ENCODE assay signal across 1 cellular context in the genomic region with DNA sequence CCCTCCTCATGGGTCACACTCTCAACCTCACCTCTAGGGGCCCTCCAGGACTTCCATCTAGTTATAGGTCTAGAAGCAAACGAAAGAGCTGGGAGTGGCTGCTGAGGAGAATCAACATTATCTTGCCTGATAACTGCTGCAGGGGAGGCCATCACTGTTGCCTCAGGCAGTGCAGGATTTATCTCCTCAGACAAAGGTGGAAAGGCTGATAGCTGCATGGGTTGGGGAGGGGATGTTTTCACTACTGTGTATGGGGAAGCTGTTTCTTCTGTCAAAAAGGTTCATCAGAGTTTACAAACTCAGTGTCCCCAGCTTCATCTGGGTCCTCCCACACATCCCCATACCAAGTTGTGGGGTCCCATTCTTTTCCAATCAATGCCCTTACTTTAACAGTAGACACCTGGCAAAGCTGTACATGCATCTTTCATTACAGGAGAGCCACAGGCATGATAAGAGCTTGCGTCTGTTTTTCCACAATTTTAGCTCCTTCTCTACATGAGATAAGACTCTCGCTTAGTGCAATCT.
TF ChIP-seq lines count a peak whose summit lies in the region.

No MANE protein-coding gene starts in this region.

TF ChIP-seq in K562, 482 proteins besides CTCF, POLR2A, EP300 and RAD21 (continues in another document):
- TF ChIP-seq ZNF197 (CRISPR knock-in tag; IDR thresholded peaks at IDR 0.05; ENCODE audit: low read depth), result 0 out of 2 replicates have a peak, but pooled peaks have one; percentile 67
- TF ChIP-seq HDGF (IDR thresholded peaks at IDR 0.05), result no peak
- TF ChIP-seq, protein P1, sequence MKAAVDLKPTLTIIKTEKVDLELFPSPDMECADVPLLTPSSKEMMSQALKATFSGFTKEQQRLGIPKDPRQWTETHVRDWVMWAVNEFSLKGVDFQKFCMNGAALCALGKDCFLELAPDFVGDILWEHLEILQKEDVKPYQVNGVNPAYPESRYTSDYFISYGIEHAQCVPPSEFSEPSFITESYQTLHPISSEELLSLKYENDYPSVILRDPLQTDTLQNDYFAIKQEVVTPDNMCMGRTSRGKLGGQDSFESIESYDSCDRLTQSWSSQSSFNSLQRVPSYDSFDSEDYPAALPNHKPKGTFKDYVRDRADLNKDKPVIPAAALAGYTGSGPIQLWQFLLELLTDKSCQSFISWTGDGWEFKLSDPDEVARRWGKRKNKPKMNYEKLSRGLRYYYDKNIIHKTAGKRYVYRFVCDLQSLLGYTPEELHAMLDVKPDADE (conservative IDR thresholded peaks at IDR 0.05; ENCODE audit: control insufficient read depth, low read depth, low read length), result peak; percentile 62; the same call in 1 of the 2 replicates
- TF ChIP-seq SREBF2 (CRISPR knock-in tag; IDR thresholded peaks at IDR 0.05), result no peak
- TF ChIP-seq, protein P2, sequence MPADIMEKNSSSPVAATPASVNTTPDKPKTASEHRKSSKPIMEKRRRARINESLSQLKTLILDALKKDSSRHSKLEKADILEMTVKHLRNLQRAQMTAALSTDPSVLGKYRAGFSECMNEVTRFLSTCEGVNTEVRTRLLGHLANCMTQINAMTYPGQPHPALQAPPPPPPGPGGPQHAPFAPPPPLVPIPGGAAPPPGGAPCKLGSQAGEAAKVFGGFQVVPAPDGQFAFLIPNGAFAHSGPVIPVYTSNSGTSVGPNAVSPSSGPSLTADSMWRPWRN (IDR thresholded peaks at IDR 0.05; ENCODE audit: low read depth), result 0 out of 2 replicates have a peak, but pooled peaks have one; percentile 30
- TF ChIP-seq JUND (IDR thresholded peaks at IDR 0.05; ENCODE audit: borderline replicate concordance, low read depth, low read length), result peak; percentile 59
- TF ChIP-seq JUND (tag; IDR thresholded peaks at IDR 0.05; ENCODE audit: borderline replicate concordance, low read depth, low read length), result peak; percentile 36; the same call in 2 of the 3 replicates
- TF ChIP-seq, protein P3, sequence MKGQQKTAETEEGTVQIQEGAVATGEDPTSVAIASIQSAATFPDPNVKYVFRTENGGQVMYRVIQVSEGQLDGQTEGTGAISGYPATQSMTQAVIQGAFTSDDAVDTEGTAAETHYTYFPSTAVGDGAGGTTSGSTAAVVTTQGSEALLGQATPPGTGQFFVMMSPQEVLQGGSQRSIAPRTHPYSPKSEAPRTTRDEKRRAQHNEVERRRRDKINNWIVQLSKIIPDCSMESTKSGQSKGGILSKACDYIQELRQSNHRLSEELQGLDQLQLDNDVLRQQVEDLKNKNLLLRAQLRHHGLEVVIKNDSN (CRISPR knock-in tag; IDR thresholded peaks at IDR 0.05), result no peak
- no peak for TF ChIP-seq CBX8 (IDR thresholded peaks at IDR 0.05; ENCODE audit: borderline replicate concordance, extremely low read depth, low read depth, low read length, poor library complexity, severe bottlenecking)
- TF ChIP-seq SP2 (IDR thresholded peaks at IDR 0.05; ENCODE audit: extremely low read depth, low read depth, low read length, poor library complexity, severe bottlenecking), result no peak
- peak; percentile 31 for TF ChIP-seq TAF1 (IDR thresholded peaks at IDR 0.05; ENCODE audit: control insufficient read depth, extremely low read depth, insufficient read depth, low read length, severe bottlenecking)
- no peak for TF ChIP-seq ZBTB17 (CRISPR knock-in tag; IDR thresholded peaks at IDR 0.05)
- TF ChIP-seq, protein P4, sequence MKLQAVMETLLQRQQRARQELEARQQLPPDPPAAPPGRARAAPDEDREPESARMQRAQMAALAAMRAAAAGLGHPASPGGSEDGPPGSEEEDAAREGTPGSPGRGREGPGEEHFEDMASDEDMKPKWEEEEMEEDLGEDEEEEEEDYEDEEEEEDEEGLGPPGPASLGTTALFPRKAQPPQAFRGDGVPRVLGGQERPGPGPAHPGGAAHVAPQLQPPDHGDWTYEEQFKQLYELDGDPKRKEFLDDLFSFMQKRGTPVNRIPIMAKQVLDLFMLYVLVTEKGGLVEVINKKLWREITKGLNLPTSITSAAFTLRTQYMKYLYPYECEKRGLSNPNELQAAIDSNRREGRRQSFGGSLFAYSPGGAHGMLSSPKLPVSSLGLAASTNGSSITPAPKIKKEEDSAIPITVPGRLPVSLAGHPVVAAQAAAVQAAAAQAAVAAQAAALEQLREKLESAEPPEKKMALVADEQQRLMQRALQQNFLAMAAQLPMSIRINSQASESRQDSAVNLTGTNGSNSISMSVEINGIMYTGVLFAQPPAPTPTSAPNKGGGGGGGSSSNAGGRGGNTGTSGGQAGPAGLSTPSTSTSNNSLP (IDR thresholded peaks at IDR 0.05; ENCODE audit: borderline replicate concordance, low read depth, low read length), result peak; percentile 64; the same call in 1 of the 2 replicates
- TF ChIP-seq, protein P5, sequence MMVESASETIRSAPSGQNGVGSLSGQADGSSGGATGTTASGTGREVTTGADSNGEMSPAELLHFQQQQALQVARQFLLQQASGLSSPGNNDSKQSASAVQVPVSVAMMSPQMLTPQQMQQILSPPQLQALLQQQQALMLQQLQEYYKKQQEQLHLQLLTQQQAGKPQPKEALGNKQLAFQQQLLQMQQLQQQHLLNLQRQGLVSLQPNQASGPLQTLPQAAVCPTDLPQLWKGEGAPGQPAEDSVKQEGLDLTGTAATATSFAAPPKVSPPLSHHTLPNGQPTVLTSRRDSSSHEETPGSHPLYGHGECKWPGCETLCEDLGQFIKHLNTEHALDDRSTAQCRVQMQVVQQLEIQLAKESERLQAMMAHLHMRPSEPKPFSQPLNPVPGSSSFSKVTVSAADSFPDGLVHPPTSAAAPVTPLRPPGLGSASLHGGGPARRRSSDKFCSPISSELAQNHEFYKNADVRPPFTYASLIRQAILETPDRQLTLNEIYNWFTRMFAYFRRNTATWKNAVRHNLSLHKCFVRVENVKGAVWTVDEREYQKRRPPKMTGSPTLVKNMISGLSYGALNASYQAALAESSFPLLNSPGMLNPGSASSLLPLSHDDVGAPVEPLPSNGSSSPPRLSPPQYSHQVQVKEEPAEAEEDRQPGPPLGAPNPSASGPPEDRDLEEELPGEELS (CRISPR knock-in tag; IDR thresholded peaks at IDR 0.05; ENCODE audit: borderline replicate concordance), result no peak
- peak; percentile 90 for TF ChIP-seq MEIS2 (IDR thresholded peaks at IDR 0.05; ENCODE audit: partially characterized antibody)
- TF ChIP-seq SOX6 (IDR thresholded peaks at IDR 0.05), result peak; percentile 97
- TF ChIP-seq, protein P6, sequence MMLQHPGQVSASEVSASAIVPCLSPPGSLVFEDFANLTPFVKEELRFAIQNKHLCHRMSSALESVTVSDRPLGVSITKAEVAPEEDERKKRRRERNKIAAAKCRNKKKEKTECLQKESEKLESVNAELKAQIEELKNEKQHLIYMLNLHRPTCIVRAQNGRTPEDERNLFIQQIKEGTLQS (IDR thresholded peaks at IDR 0.05), result peak; percentile 45; the same call in 1 of the 2 replicates
- TF ChIP-seq, protein P6 (CRISPR knock-in tag; conservative IDR thresholded peaks at IDR 0.05), result 0 out of 2 replicates have a peak, but pooled peaks have one; percentile 39
- TF ChIP-seq, protein P7, sequence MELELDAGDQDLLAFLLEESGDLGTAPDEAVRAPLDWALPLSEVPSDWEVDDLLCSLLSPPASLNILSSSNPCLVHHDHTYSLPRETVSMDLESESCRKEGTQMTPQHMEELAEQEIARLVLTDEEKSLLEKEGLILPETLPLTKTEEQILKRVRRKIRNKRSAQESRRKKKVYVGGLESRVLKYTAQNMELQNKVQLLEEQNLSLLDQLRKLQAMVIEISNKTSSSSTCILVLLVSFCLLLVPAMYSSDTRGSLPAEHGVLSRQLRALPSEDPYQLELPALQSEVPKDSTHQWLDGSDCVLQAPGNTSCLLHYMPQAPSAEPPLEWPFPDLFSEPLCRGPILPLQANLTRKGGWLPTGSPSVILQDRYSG (tag; conservative IDR thresholded peaks at IDR 0.05; ENCODE audit: low read depth), result no peak
- no peak for TF ChIP-seq HMG20A (CRISPR knock-in tag; conservative IDR thresholded peaks at IDR 0.05)
- TF ChIP-seq POLR3A (IDR thresholded peaks at IDR 0.05; ENCODE audit: borderline replicate concordance, extremely low read depth, insufficient read depth, insufficient read length), result no peak
- no peak for TF ChIP-seq ZNF354B (CRISPR knock-in tag; IDR thresholded peaks at IDR 0.05)
- TF ChIP-seq, protein P8, sequence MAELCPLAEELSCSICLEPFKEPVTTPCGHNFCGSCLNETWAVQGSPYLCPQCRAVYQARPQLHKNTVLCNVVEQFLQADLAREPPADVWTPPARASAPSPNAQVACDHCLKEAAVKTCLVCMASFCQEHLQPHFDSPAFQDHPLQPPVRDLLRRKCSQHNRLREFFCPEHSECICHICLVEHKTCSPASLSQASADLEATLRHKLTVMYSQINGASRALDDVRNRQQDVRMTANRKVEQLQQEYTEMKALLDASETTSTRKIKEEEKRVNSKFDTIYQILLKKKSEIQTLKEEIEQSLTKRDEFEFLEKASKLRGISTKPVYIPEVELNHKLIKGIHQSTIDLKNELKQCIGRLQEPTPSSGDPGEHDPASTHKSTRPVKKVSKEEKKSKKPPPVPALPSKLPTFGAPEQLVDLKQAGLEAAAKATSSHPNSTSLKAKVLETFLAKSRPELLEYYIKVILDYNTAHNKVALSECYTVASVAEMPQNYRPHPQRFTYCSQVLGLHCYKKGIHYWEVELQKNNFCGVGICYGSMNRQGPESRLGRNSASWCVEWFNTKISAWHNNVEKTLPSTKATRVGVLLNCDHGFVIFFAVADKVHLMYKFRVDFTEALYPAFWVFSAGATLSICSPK (IDR thresholded peaks at IDR 0.05; ENCODE audit: borderline replicate concordance), result no peak
- no peak for TF ChIP-seq ZNF77 (CRISPR knock-in tag; IDR thresholded peaks at IDR 0.05)
- no peak for TF ChIP-seq ZFPM2 (CRISPR knock-in tag; IDR thresholded peaks at IDR 0.05)
- TF ChIP-seq EHMT2 (IDR thresholded peaks at IDR 0.05), result peak; percentile 67
- TF ChIP-seq TRIM28 (IDR thresholded peaks at IDR 0.05), result no peak
- no peak for TF ChIP-seq ZNF253 (CRISPR knock-in tag; conservative IDR thresholded peaks at IDR 0.05)
- TF ChIP-seq ZNF584 (CRISPR knock-in tag; IDR thresholded peaks at IDR 0.05; ENCODE audit: low read depth), result no peak
- TF ChIP-seq HEY1 (CRISPR knock-in tag; IDR thresholded peaks at IDR 0.05; ENCODE audit: borderline replicate concordance), result 0 out of 2 replicates have a peak, but pooled peaks have one; percentile 17
- peak; percentile 79 for TF ChIP-seq ZNF274 (IDR thresholded peaks at IDR 0.05; ENCODE audit: borderline replicate concordance, low read depth, low read length)
- peak; percentile 82 for TF ChIP-seq SMAD1 (IDR thresholded peaks at IDR 0.05; ENCODE audit: low read depth, low read length, partially characterized antibody)
- 0 out of 2 replicates have a peak, but pooled peaks have one; percentile 4 for TF ChIP-seq ELF4 (CRISPR knock-in tag; IDR thresholded peaks at IDR 0.05)
- TF ChIP-seq, protein P9, sequence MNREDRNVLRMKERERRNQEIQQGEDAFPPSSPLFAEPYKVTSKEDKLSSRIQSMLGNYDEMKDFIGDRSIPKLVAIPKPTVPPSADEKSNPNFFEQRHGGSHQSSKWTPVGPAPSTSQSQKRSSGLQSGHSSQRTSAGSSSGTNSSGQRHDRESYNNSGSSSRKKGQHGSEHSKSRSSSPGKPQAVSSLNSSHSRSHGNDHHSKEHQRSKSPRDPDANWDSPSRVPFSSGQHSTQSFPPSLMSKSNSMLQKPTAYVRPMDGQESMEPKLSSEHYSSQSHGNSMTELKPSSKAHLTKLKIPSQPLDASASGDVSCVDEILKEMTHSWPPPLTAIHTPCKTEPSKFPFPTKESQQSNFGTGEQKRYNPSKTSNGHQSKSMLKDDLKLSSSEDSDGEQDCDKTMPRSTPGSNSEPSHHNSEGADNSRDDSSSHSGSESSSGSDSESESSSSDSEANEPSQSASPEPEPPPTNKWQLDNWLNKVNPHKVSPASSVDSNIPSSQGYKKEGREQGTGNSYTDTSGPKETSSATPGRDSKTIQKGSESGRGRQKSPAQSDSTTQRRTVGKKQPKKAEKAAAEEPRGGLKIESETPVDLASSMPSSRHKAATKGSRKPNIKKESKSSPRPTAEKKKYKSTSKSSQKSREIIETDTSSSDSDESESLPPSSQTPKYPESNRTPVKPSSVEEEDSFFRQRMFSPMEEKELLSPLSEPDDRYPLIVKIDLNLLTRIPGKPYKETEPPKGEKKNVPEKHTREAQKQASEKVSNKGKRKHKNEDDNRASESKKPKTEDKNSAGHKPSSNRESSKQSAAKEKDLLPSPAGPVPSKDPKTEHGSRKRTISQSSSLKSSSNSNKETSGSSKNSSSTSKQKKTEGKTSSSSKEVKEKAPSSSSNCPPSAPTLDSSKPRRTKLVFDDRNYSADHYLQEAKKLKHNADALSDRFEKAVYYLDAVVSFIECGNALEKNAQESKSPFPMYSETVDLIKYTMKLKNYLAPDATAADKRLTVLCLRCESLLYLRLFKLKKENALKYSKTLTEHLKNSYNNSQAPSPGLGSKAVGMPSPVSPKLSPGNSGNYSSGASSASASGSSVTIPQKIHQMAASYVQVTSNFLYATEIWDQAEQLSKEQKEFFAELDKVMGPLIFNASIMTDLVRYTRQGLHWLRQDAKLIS (CRISPR knock-in tag; IDR thresholded peaks at IDR 0.05), result no peak
- peak; percentile 96 for TF ChIP-seq KLF16 (IDR thresholded peaks at IDR 0.05)
- TF ChIP-seq C11orf30 (IDR thresholded peaks at IDR 0.05; ENCODE audit: low read depth), result no peak
- TF ChIP-seq, protein P10, sequence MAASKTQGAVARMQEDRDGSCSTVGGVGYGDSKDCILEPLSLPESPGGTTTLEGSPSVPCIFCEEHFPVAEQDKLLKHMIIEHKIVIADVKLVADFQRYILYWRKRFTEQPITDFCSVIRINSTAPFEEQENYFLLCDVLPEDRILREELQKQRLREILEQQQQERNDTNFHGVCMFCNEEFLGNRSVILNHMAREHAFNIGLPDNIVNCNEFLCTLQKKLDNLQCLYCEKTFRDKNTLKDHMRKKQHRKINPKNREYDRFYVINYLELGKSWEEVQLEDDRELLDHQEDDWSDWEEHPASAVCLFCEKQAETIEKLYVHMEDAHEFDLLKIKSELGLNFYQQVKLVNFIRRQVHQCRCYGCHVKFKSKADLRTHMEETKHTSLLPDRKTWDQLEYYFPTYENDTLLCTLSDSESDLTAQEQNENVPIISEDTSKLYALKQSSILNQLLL (CRISPR knock-in tag; IDR thresholded peaks at IDR 0.05; ENCODE audit: borderline replicate concordance), result no peak
- no peak for TF ChIP-seq SIRT6 (IDR thresholded peaks at IDR 0.05; ENCODE audit: low read depth, low read length)
- TF ChIP-seq XRCC3 (IDR thresholded peaks at IDR 0.05), result no peak
- TF ChIP-seq TRIM24 (IDR thresholded peaks at IDR 0.05), result peak; percentile 97
- TF ChIP-seq SP1 (CRISPR knock-in tag; IDR thresholded peaks at IDR 0.05), result 0 out of 2 replicates have a peak, but pooled peaks have one; percentile 23
